16 cellular contexts compared by ENCODE assay signal in genomic region chr13:61414136-61414535, GRCh38. TPM values are rescaled to one million over a fixed set of nuclear protein-coding genes. Genes with fewer than 3 reads are reported as not detected.
A peak's percentile ranks its signal among the peaks of the same experiment; 100 is the strongest.
DNase-seq lines count a peak whose midpoint lies in the region; ATAC-seq and TF ChIP-seq lines count a peak whose summit lies in the region.
"Had no signal": no experiment of that assay in that cellular context is flagged by ENCODE, and none has a peak within 500 bp of the region (broad histone marks: within the 10 kb centered on the region; RNA-seq: fewer than 3 reads in every experiment).

No MANE protein-coding gene starts in this region.

- WGBS in ectodermal cell, 2 experiments: 0 to 1% methylated on average over 8 to 10 of the region's 12 CpGs
- 14% methylated on average over 4 of the region's 12 CpGs for WGBS in mesenchymal stem cell

- H4K91ac ChIP-seq in mesenchymal stem cell (ENCODE audit: low read length): no peak overlapping the region

- TF ChIP-seq CTCF in thoracic aorta (IDR thresholded peaks at IDR 0.05): no peak

- no peak overlapping the region for H3K23ac ChIP-seq in mesenchymal stem cell (ENCODE audit: low read length in 2 of 2)

- H3K18ac ChIP-seq in mesenchymal stem cell (ENCODE audit: low read depth in 1 of 2, low read length in 2 of 2): no peak overlapping the region

- H2AK5ac ChIP-seq in mesenchymal stem cell (ENCODE audit: low read length, severe bottlenecking): no peak overlapping the region

- H3K27ac ChIP-seq in ectodermal cell (ENCODE audit: insufficient read depth, low read depth, low read length, poor library complexity, severe bottlenecking) (no peak overlapping the region), mesenchymal stem cell (ENCODE audit: low read length, poor library complexity, severe bottlenecking) (no peak overlapping the region), thoracic aorta (no peak overlapping the region)
- H3K27ac ChIP-seq: epithelial cell of prostate, testis had no signal

- H2BK120ac ChIP-seq in mesenchymal stem cell (ENCODE audit: low read depth, low read length): no peak overlapping the region

- no peak for ATAC-seq in thoracic aorta (ENCODE audit: insufficient number of reproducible peaks, low FRiP score, low read depth)

- no peak overlapping the region for H3K9ac ChIP-seq in mesenchymal stem cell (ENCODE audit: low read length)

- H3K4ac ChIP-seq in mesenchymal stem cell (ENCODE audit: low read depth in 1 of 2, low read length in 2 of 2): no peak overlapping the region

- no peak overlapping the region for H2BK5ac ChIP-seq in mesenchymal stem cell (ENCODE audit: low read depth, low read length, poor library complexity, severe bottlenecking)

- peak overlapping the region; percentile 99 for H3K4me2 ChIP-seq in mesenchymal stem cell (ENCODE audit: low read length, poor library complexity, severe bottlenecking)

- DNase-seq in NCI-H146 (lab: John Stamatoyannopoulos, UW): peak; percentile 3
- no peak for DNase-seq in NCI-H146 treated with DMSO at 0.1 percent for 48 hours (lab: John Stamatoyannopoulos, UW; ENCODE audit: unreplicated experiment)
- no peak for DNase-seq in mesenchymal stem cell
- DNase-seq in thoracic aorta (ENCODE audit: low spot score): no peak
- DNase-seq in NCI-H2081 treated with DMSO at 0.1 percent for 48 hours (lab: John Stamatoyannopoulos, UW): no peak
- no peak for DNase-seq in HuH-7 (ENCODE audit: low spot score)
- DNase-seq in activated naive CD4-positive, alpha-beta T cell treated with anti-CD3 and anti-CD28 coated beads, Interleukin-2, amount 50 U/mL, for 16 hours: no peak
- DNase-seq: activated naive CD4-positive, alpha-beta T cell treated with anti-CD3 and anti-CD28 coated beads, Interleukin-2, amount 10 ng/mL, durations not matched to agents 7 days and 5 days; HFFc6; NCI-H1092; stimulated activated CD4-positive, alpha-beta T cell treated with anti-CD3 and anti-CD28 coated beads, Interleukin-2, amount 100 ng/mL, for 48 hours; testis had no signal

- H2BK12ac ChIP-seq in mesenchymal stem cell (ENCODE audit: low read length in 2 of 2): no peak overlapping the region

- no peaks in the 10 kb centered on the region for H3K36me3 ChIP-seq in ectodermal cell (ENCODE audit: control insufficient read depth, insufficient read depth, low read length)
- no peaks in the 10 kb centered on the region for H3K36me3 ChIP-seq in mesenchymal stem cell (ENCODE audit: control insufficient read depth in 1 of 2, insufficient read depth in 2 of 2, low read depth in 1 of 2, low read length in 2 of 2)
- H3K36me3 ChIP-seq in thoracic aorta: no peaks in the 10 kb centered on the region

- no peaks in the 10 kb centered on the region for H3K9me3 ChIP-seq in ectodermal cell (ENCODE audit: control insufficient read depth, low read length)
- no peaks in the 10 kb centered on the region for H3K9me3 ChIP-seq in mesenchymal stem cell (ENCODE audit: control insufficient read depth, low read length)
- H3K9me3 ChIP-seq in thoracic aorta: no peaks in the 10 kb centered on the region
- H3K9me3 ChIP-seq: testis had no signal

- no peaks in the 10 kb centered on the region for H3K79me1 ChIP-seq in mesenchymal stem cell (replicated peaks; ENCODE audit: low read length, poor library complexity, severe bottlenecking)

- H4K8ac ChIP-seq in mesenchymal stem cell (ENCODE audit: low read length): no peak overlapping the region

- H3K4me1 ChIP-seq in ectodermal cell (ENCODE audit: control insufficient read depth, insufficient read depth, low read length): no peaks in the 10 kb centered on the region
- H3K4me1 ChIP-seq in mesenchymal stem cell (ENCODE audit: control insufficient read depth, insufficient read depth, low read depth, low read length): peaks cover 12% of the 10 kb centered on the region
- H3K4me1 ChIP-seq in thoracic aorta (ENCODE audit: control insufficient read depth in 1 of 2, low read depth in 2 of 2): peaks cover 0 to 10% of the 10 kb centered on the region in 2 donors
- H3K4me1 ChIP-seq: testis had no signal

- no peak overlapping the region for H2AFZ ChIP-seq in mesenchymal stem cell (ENCODE audit: low read depth, low read length)

- peaks cover 51% of the 10 kb centered on the region for H3K27me3 ChIP-seq in ectodermal cell (ENCODE audit: control insufficient read depth, insufficient read depth, low read length, poor library complexity, severe bottlenecking)
- peaks cover 22 to 60% of the 10 kb centered on the region in 2 experiments for H3K27me3 ChIP-seq in mesenchymal stem cell (ENCODE audit: control insufficient read depth in 1 of 2, insufficient read depth in 1 of 2, low read length in 2 of 2)
- no peaks in the 10 kb centered on the region for H3K27me3 ChIP-seq in thoracic aorta (replicated peaks; ENCODE audit: insufficient read depth)
- H3K27me3 ChIP-seq: testis had no signal

- H2BK15ac ChIP-seq in mesenchymal stem cell (ENCODE audit: low read depth, poor library complexity, severe bottlenecking): no peak overlapping the region

- no peak overlapping the region for H3K14ac ChIP-seq in mesenchymal stem cell (ENCODE audit: low read length in 2 of 2)

- H3K4me3 ChIP-seq in ectodermal cell (ENCODE audit: insufficient read depth, low read depth, low read length) (peak overlapping the region; percentile 49), mesenchymal stem cell (ENCODE audit: insufficient read depth in 1 of 2, low read depth in 1 of 2, low read length in 2 of 2) (peak overlapping the region; percentile 43 to 58), thoracic aorta (peak overlapping the region; percentile 79)

RNA-seq across cellular contexts. Expression of gene PCDH20, which starts 1.5 kb away (rescaled TPM):
- polyA plus RNA-seq in ectodermal cell (2013, experiment 1 of 4): 0.31 TPM
- 0.36 TPM for polyA plus RNA-seq in ectodermal cell (2013, experiment 2 of 4)
- polyA plus RNA-seq in ectodermal cell (2013, experiment 3 of 4): 0.53 TPM
- 0.24 TPM for polyA plus RNA-seq in ectodermal cell (2013, experiment 4 of 4)
- polyA plus RNA-seq in mesenchymal stem cell (2013, experiment 1 of 2): 0.11 TPM
- 0.11 TPM for polyA plus RNA-seq in mesenchymal stem cell (2013, experiment 2 of 2)
- 10 to 100 TPM; 10.6 to 12.0 TPM for total RNA-seq in thoracic aorta
- total RNA-seq: HFFc6, mononuclear cell, RPMI7951 had no signal
